Comparison of ENCODE assay signal across 8 cellular contexts in genomic region chr2:175167076-175167791, GRCh38.
DNase-seq lines count a peak whose midpoint lies in the region; ATAC-seq and TF ChIP-seq lines count a peak whose summit lies in the region.

No MANE protein-coding gene starts in this region.

- H3K9me3 Mint-ChIP-seq in stimulated activated memory B cell treated with anti-CD40 and anti-IgM and Interleukin-4, amounts not matched to agents 10 μg/mL and 1 μg/mL and 100 μg/mL, for 72 hours, result no peaks in the 10 kb centered on the region

- TF ChIP-seq CTCF in 22Rv1 (IDR thresholded peaks at IDR 0.05) (no peak), OCI-LY1 (IDR thresholded peaks at IDR 0.05; ENCODE audit: low read length) (no peak), brain microvascular endothelial cell (IDR thresholded peaks at IDR 0.05; ENCODE audit: low read depth, low read length, missing control alignments) (no peak)

- in situ Hi-C loops in brain microvascular endothelial cell (cut with HindIII; ENCODE audit: low pct_ligation_motif_present, low sequenced_read_pairs), result no loop called here

- peak overlapping the region; percentile 52 for H3K27ac ChIP-seq in 22Rv1
- H3K27ac ChIP-seq in OCI-LY1 (ENCODE audit: low read depth, low read length, poor library complexity, severe bottlenecking), result peak overlapping the region; percentile 63
- H3K27ac ChIP-seq in brain microvascular endothelial cell, result peak overlapping the region; percentile 90

- no peaks in the 10 kb centered on the region for H3F3A ChIP-seq in OCI-LY1 (ENCODE audit: insufficient read depth, low read length)

- peak; percentile 1 for ATAC-seq in HG03097 (IDR thresholded peaks at IDR 0.05; ENCODE audit: low FRiP score, unreplicated experiment)
- peak; percentile 15 for ATAC-seq in stimulated activated memory B cell treated with anti-CD40 and anti-IgM and Interleukin-4, amounts not matched to agents 10 μg/mL and 1 μg/mL and 100 μg/mL, for 72 hours

- no peaks in the 10 kb centered on the region for H3K9me2 ChIP-seq in OCI-LY1 (ENCODE audit: low read depth, low read length)

- peak overlapping the region; percentile 91 for H3K9ac ChIP-seq in OCI-LY1 (ENCODE audit: low read length)

- H3K9me3 ChIP-seq in OCI-LY1 (ENCODE audit: low read length), result no peaks in the 10 kb centered on the region

- H3K4me3 ChIP-seq in OCI-LY1 (ENCODE audit: low read depth, low read length, poor library complexity, severe bottlenecking), result peak overlapping the region; percentile 98
- peak overlapping the region; percentile 100 for H3K4me3 ChIP-seq in brain microvascular endothelial cell (ENCODE audit: low read depth, low read length)

- H3K27me3 Mint-ChIP-seq in stimulated activated memory B cell treated with anti-CD40 and anti-IgM and Interleukin-4, amounts not matched to agents 10 μg/mL and 1 μg/mL and 100 μg/mL, for 72 hours, result no peaks in the 10 kb centered on the region

- H3K27ac Mint-ChIP-seq in stimulated activated memory B cell treated with anti-CD40 and anti-IgM and Interleukin-4, amounts not matched to agents 10 μg/mL and 1 μg/mL and 100 μg/mL, for 72 hours, result peak overlapping the region; percentile 94

- H3K4me1 Mint-ChIP-seq in stimulated activated memory B cell treated with anti-CD40 and anti-IgM and Interleukin-4, amounts not matched to agents 10 μg/mL and 1 μg/mL and 100 μg/mL, for 72 hours, result peaks cover 16% of the 10 kb centered on the region

- peaks cover 2% of the 10 kb centered on the region; the same call in 1 of the 2 replicates for H3K36me3 ChIP-seq in OCI-LY1 (ENCODE audit: insufficient read depth, low read length)
- no peaks in the 10 kb centered on the region for H3K36me3 ChIP-seq in brain microvascular endothelial cell (replicated peaks)

- H3K79me2 ChIP-seq in OCI-LY1 (ENCODE audit: insufficient read depth, low read length), result peaks cover 54% of the 10 kb centered on the region

- H3K27me3 ChIP-seq in OCI-LY1 (ENCODE audit: insufficient read depth, low read length) (no peaks in the 10 kb centered on the region), brain microvascular endothelial cell (replicated peaks) (no peaks in the 10 kb centered on the region)

- peak overlapping the region; percentile 38; the same call in 1 of the 2 replicates for H2AFZ ChIP-seq in OCI-LY1 (ENCODE audit: low read length)

- H4K20me1 ChIP-seq in OCI-LY1 (ENCODE audit: insufficient read depth, low read length), result no peaks in the 10 kb centered on the region

- DNase-seq in GM04503 (ENCODE audit: low read depth) (peak; percentile 11), brain microvascular endothelial cell (no peak), kidney glomerular epithelial cell (lab: John Stamatoyannopoulos, UW) (peak; percentile 35), amniotic stem cell (lab: John Stamatoyannopoulos, UW) (no peak)

- H3K4me3 Mint-ChIP-seq in stimulated activated memory B cell treated with anti-CD40 and anti-IgM and Interleukin-4, amounts not matched to agents 10 μg/mL and 1 μg/mL and 100 μg/mL, for 72 hours, result peak overlapping the region; percentile 90

- H3K4me2 ChIP-seq in OCI-LY1 (ENCODE audit: low read length), result peak overlapping the region; percentile 78

- H3K36me3 Mint-ChIP-seq in stimulated activated memory B cell treated with anti-CD40 and anti-IgM and Interleukin-4, amounts not matched to agents 10 μg/mL and 1 μg/mL and 100 μg/mL, for 72 hours, result no peaks in the 10 kb centered on the region

- peaks cover 29% of the 10 kb centered on the region for H3K4me1 ChIP-seq in OCI-LY1 (ENCODE audit: insufficient read depth, low read length, severe bottlenecking)

Comparison
In these comparisons a context has a peak if more than half of its experiments do, and no peak if none do; other contexts are left out.
1. DNase-seq: peak in GM04503 (single experiment) and kidney glomerular epithelial cell (single experiment); none in brain microvascular endothelial cell (single experiment) and amniotic stem cell (single experiment).
2. Peak in every context shown above with its lines, with median percentiles within 50 percentile points of each other: H3K27ac ChIP-seq.